ENCODE assay signal across 1 cellular context in genomic region chrX:40077906-40078305, GRCh38.
TF ChIP-seq lines count a peak whose summit lies in the region.

No MANE protein-coding gene starts in this region.

TF ChIP-seq in SK-N-SH treated with all-trans-retinoic acid at 6 μM for 48 hours, 23 proteins besides CTCF, POLR2A, EP300 and RAD21 (continued from another document):
- TF ChIP-seq CSDC2 (CRISPR knock-in tag; IDR thresholded peaks at IDR 0.05): no peak
- no peak for TF ChIP-seq ARNTL (CRISPR knock-in tag; IDR thresholded peaks at IDR 0.05; ENCODE audit: borderline replicate concordance, low read depth)
- TF ChIP-seq ZFP3 (CRISPR knock-in tag; IDR thresholded peaks at IDR 0.05): no peak
- no peak for TF ChIP-seq RARB (CRISPR knock-in tag; IDR thresholded peaks at IDR 0.05)
- no peak for TF ChIP-seq PPARA (CRISPR knock-in tag; IDR thresholded peaks at IDR 0.05; ENCODE audit: borderline replicate concordance)
- TF ChIP-seq ZNF565 (CRISPR knock-in tag; conservative IDR thresholded peaks at IDR 0.05; ENCODE audit: low read depth): no peak
- no peak for TF ChIP-seq BACH2 (CRISPR knock-in tag; IDR thresholded peaks at IDR 0.05; ENCODE audit: borderline replicate concordance)
- TF ChIP-seq, protein P1, sequence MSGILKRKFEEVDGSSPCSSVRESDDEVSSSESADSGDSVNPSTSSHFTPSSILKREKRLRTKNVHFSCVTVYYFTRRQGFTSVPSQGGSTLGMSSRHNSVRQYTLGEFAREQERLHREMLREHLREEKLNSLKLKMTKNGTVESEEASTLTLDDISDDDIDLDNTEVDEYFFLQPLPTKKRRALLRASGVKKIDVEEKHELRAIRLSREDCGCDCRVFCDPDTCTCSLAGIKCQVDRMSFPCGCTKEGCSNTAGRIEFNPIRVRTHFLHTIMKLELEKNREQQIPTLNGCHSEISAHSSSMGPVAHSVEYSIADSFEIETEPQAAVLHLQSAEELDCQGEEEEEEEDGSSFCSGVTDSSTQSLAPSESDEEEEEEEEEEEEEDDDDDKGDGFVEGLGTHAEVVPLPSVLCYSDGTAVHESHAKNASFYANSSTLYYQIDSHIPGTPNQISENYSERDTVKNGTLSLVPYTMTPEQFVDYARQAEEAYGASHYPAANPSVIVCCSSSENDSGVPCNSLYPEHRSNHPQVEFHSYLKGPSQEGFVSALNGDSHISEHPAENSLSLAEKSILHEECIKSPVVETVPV (CRISPR knock-in tag; IDR thresholded peaks at IDR 0.05): no peak
- no peak for TF ChIP-seq ISL1 (CRISPR knock-in tag; IDR thresholded peaks at IDR 0.05)
- TF ChIP-seq SNAI2 (CRISPR knock-in tag; IDR thresholded peaks at IDR 0.05): no peak
